15 cellular contexts compared by ENCODE assay signal in genomic region chr16:80990577-80990976, GRCh38. TPM values are rescaled to one million over a fixed set of nuclear protein-coding genes. Genes with fewer than 3 reads are reported as not detected.
DNase-seq lines count a peak whose midpoint lies in the region; ATAC-seq and TF ChIP-seq lines count a peak whose summit lies in the region.
"Had no signal": no experiment of that assay in that cellular context is flagged by ENCODE, and none has a peak within 500 bp of the region (broad histone marks: within the 10 kb centered on the region; RNA-seq: fewer than 3 reads in every experiment).

No MANE protein-coding gene starts in this region.

- no peak overlapping the region for H2AFZ ChIP-seq in IMR-90 (replicated peaks; ENCODE audit: low read length, poor library complexity)
- H2AFZ ChIP-seq: GM23338 had no signal

- H3K27me3 ChIP-seq in IMR-90 (ENCODE audit: control insufficient read depth, insufficient read depth, low read length), result no peaks in the 10 kb centered on the region
- H3K27me3 ChIP-seq: BE2C had no signal

- POLR2A ChIA-PET in IMR-90 (lab: Charles Lee; ENCODE audit: unreplicated experiment), result no interaction called here

- H3K4me3 ChIP-seq in IMR-90 (ENCODE audit: insufficient read depth, low read depth, low read length), result no peak overlapping the region
- H3K4me3 ChIP-seq: GM23338, K562 had no signal

- no peak overlapping the region for H3K14ac ChIP-seq in IMR-90 (replicated peaks; ENCODE audit: low read depth, low read length)

- peaks cover 29% of the 10 kb centered on the region for H3K36me3 Mint-ChIP-seq in nephron progenitor cell (ENCODE audit: low read depth)

- H4K5ac ChIP-seq in IMR-90 (ENCODE audit: low read depth, low read length), result no peak overlapping the region

- CTCF ChIA-PET in IMR-90 (lab: Yijun Ruan, JAX), result interaction anchor here (0.7 kb wide), 1 partner anchor 14 kb away, joined by 3 read pairs; no protein-coding TSS in a partner anchor

- TF ChIP-seq POLR2A in IMR-90 (IDR thresholded peaks at IDR 0.05; ENCODE audit: low read depth, low read length), result no peak

- no peak overlapping the region for H3K9ac ChIP-seq in IMR-90 (ENCODE audit: low read depth, low read length)

- peak overlapping the region; percentile 79 for H3K27ac Mint-ChIP-seq in nephron progenitor cell
- H3K27ac Mint-ChIP-seq: CD4-positive, alpha-beta T cell; GM23338 had no signal

- H3K56ac ChIP-seq in IMR-90 (ENCODE audit: extremely low read depth, insufficient read depth, low read length), result no peak overlapping the region

- no peak overlapping the region for H3K18ac ChIP-seq in IMR-90 (ENCODE audit: low read depth, low read length)

- H3K36me3 ChIP-seq in IMR-90 (ENCODE audit: control insufficient read depth, insufficient read depth, low read length), result no peaks in the 10 kb centered on the region; the same call in 1 of the 2 replicates
- H3K36me3 ChIP-seq: BE2C had no signal

- no TSS peak for BruUV-seq in IMR-90 (replicated peaks; lab: Mats Ljungman, UMichigan)

- no peak overlapping the region for H2AK5ac ChIP-seq in IMR-90 (ENCODE audit: low read depth, low read length)

- H2BK5ac ChIP-seq in IMR-90 (ENCODE audit: low read depth, low read length, poor library complexity, severe bottlenecking), result no peak overlapping the region

- H2BK120ac ChIP-seq in IMR-90 (ENCODE audit: low read depth, low read length), result no peak overlapping the region

- no peaks in the 10 kb centered on the region for H3K9me3 ChIP-seq in IMR-90 (ENCODE audit: control insufficient read depth, insufficient read depth, low read length)
- H3K9me3 ChIP-seq: BE2C, Caco-2 had no signal

- dilution Hi-C loops in IMR-90 (cut with HindIII; ENCODE audit: low sequenced_read_pairs, unreplicated experiment), result no loop called here

- no peak overlapping the region for H3K4ac ChIP-seq in IMR-90 (ENCODE audit: low read depth, low read length)

- intact Hi-C loops in IMR-90 (cut with micrococcal nuclease), result no loop called here

- no peak overlapping the region for H4K8ac ChIP-seq in IMR-90 (ENCODE audit: low read depth in 2 of 2, low read length in 2 of 2)

- peaks cover 2% of the 10 kb centered on the region; the same call in 1 of the 2 replicates for H3K9me1 ChIP-seq in IMR-90 (ENCODE audit: insufficient read depth, low read length)

- H3K79me1 ChIP-seq in IMR-90 (ENCODE audit: low read depth in 1 of 2, low read length in 2 of 2), result peaks cover 42 to 58% of the 10 kb centered on the region in 2 experiments

- no peaks in the 10 kb centered on the region for H3K27me3 Mint-ChIP-seq in nephron progenitor cell (ENCODE audit: low read depth, poor library complexity)
- H3K27me3 Mint-ChIP-seq: CD4-positive, alpha-beta T cell had no signal

- no peak overlapping the region for H2AK9ac ChIP-seq in IMR-90 (replicated peaks; ENCODE audit: low read depth, low read length, poor library complexity)

- H4K91ac ChIP-seq in IMR-90 (ENCODE audit: insufficient read depth, low read depth, low read length), result no peak overlapping the region

- in situ Hi-C loops in IMR-90 (cut with MboI; ENCODE audit: low sequenced_read_pairs), result no loop called here

- 100% methylated on average over 1 of the region's 3 CpGs; no CpG with 5 or more reads in 1 of the 2 experiments for WGBS in IMR-90 (ENCODE audit: extremely low coverage in 2 of 2, insufficient read length in 1 of 2), 2 experiments

- ATAC-seq in IMR-90 (ENCODE audit: low read depth), result no peak
- ATAC-seq: GM23338, K562 had no signal

- no peak for DNase-seq in IMR-90
- DNase-seq in kidney tubule cell (ENCODE audit: low spot score), result peak; percentile 37
- DNase-seq in nephron progenitor cell, result no peak
- DNase-seq in HPDE6-E6E7 (ENCODE audit: extremely low spot score), result no peak
- no peak for DNase-seq in AG08396 (ENCODE audit: low spot score)
- no peak for DNase-seq in activated T-cell treated with anti-CD3 and anti-CD28 coated beads, Interleukin-2, amount 50 U/mL, for 1 hour
- DNase-seq: BE2C; C1 segment of cervical spinal cord; Caco-2; CD4-positive, alpha-beta T cell; GDM1; HCEC 1CT had no signal

- no peak overlapping the region for H3K4me2 ChIP-seq in IMR-90 (ENCODE audit: low read depth, low read length)
- H3K4me2 ChIP-seq: GM23338 had no signal

- H3K23ac ChIP-seq in IMR-90 (ENCODE audit: low read depth, low read length), result no peak overlapping the region

- H2BK15ac ChIP-seq in IMR-90 (ENCODE audit: low read depth, low read length), result no peak overlapping the region

- H3K27ac ChIP-seq in C4-2B, result peak overlapping the region; percentile 95
- peak overlapping the region; percentile 32; the same call in 1 of the 2 replicates for H3K27ac ChIP-seq in IMR-90 (ENCODE audit: insufficient read depth, low read length)

- TF ChIP-seq RAD21 in IMR-90 (IDR thresholded peaks at IDR 0.05; ENCODE audit: low read length), result no peak

- H3K9me3 Mint-ChIP-seq in nephron progenitor cell, result no peaks in the 10 kb centered on the region
- H3K9me3 Mint-ChIP-seq: CD4-positive, alpha-beta T cell; GM23338 had no signal

- peaks cover 13% of the 10 kb centered on the region for H3K4me1 ChIP-seq in IMR-90 (ENCODE audit: control insufficient read depth, insufficient read depth, low read length)
- H3K4me1 ChIP-seq: BE2C had no signal

- H3K4me1 Mint-ChIP-seq in nephron progenitor cell, result peaks cover 59% of the 10 kb centered on the region

- TF ChIP-seq CTCF in C4-2B (conservative IDR thresholded peaks at IDR 0.05) (no peak), IMR-90 (conservative IDR thresholded peaks at IDR 0.05; ENCODE audit: low read depth, low read length) (no peak), nephron progenitor cell (IDR thresholded peaks at IDR 0.05) (no peak)

- no peaks in the 10 kb centered on the region for H4K20me1 ChIP-seq in IMR-90 (ENCODE audit: insufficient read depth, low read length)

- H2BK20ac ChIP-seq in IMR-90 (ENCODE audit: low read depth, low read length), result no peak overlapping the region

- no peak overlapping the region for H3K4me3 Mint-ChIP-seq in nephron progenitor cell
- H3K4me3 Mint-ChIP-seq: CD4-positive, alpha-beta T cell; GM23338 had no signal

TF ChIP-seq in IMR-90, 13 proteins besides CTCF, POLR2A, EP300 and RAD21:
- TF ChIP-seq NFE2L2 (IDR thresholded peaks at IDR 0.05; ENCODE audit: low read depth, low read length) (no peak), MAFK (IDR thresholded peaks at IDR 0.05; ENCODE audit: low read depth, low read length) (no peak), RCOR1 (IDR thresholded peaks at IDR 0.05; ENCODE audit: insufficient replicate concordance, low read length) (no peak), MAZ (IDR thresholded peaks at IDR 0.05; ENCODE audit: borderline replicate concordance, low read depth, low read length) (no peak), BHLHE40 (IDR thresholded peaks at IDR 0.05; ENCODE audit: low read depth, low read length) (no peak), CEBPB (IDR thresholded peaks at IDR 0.05; ENCODE audit: low read depth, low read length) (no peak), USF2 (IDR thresholded peaks at IDR 0.05; ENCODE audit: low read depth, low read length) (no peak), FOS (IDR thresholded peaks at IDR 0.05; ENCODE audit: low read depth, low read length) (no peak), CHD1 (IDR thresholded peaks at IDR 0.05; ENCODE audit: low read depth, low read length) (no peak), MXI1 (IDR thresholded peaks at IDR 0.05; ENCODE audit: borderline replicate concordance, low read depth, low read length) (no peak), SMC3 (IDR thresholded peaks at IDR 0.05; ENCODE audit: low read depth, low read length) (no peak), RFX5 (IDR thresholded peaks at IDR 0.05; ENCODE audit: low read depth, low read length) (no peak)
- TF ChIP-seq, protein P1, sequence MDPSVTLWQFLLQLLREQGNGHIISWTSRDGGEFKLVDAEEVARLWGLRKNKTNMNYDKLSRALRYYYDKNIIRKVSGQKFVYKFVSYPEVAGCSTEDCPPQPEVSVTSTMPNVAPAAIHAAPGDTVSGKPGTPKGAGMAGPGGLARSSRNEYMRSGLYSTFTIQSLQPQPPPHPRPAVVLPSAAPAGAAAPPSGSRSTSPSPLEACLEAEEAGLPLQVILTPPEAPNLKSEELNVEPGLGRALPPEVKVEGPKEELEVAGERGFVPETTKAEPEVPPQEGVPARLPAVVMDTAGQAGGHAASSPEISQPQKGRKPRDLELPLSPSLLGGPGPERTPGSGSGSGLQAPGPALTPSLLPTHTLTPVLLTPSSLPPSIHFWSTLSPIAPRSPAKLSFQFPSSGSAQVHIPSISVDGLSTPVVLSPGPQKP (IDR thresholded peaks at IDR 0.05; ENCODE audit: borderline replicate concordance, low read depth, low read length), result no peak

RNA-seq across cellular contexts. Expression of gene CMC2, which starts 16.1 kb away (rescaled TPM):
- total RNA-seq in IMR-90 (2012; rRNA removed), result 57.0 and 81.4 TPM in 2 replicates
- polyA plus RNA-seq in IMR-90 (2012; rRNA removed), result 104 and 108 TPM in 2 replicates
- 75.5 and 109 TPM in 2 replicates for polyA plus RNA-seq in IMR-90 (2012; cell fraction: cytosol; rRNA removed)
- 19.9 and 36.3 TPM in 2 replicates for polyA plus RNA-seq in IMR-90 (2012; cell fraction: nucleus; rRNA removed; ENCODE audit: low replicate concordance)

RNA-seq across cellular contexts. Expression of gene CENPN, which starts 16.4 kb away (rescaled TPM):
- 22.8 and 34.4 TPM in 2 replicates for total RNA-seq in IMR-90 (2012; rRNA removed)
- 20.5 and 37.4 TPM in 2 replicates for polyA plus RNA-seq in IMR-90 (2012; rRNA removed)
- 3.3 and 7.3 TPM in 2 replicates for polyA plus RNA-seq in IMR-90 (2012; cell fraction: cytosol; rRNA removed)
- 4.6 and 6.2 TPM in 2 replicates for polyA plus RNA-seq in IMR-90 (2012; cell fraction: nucleus; rRNA removed; ENCODE audit: low replicate concordance)

RNA-seq across cellular contexts. Expression of gene ATMIN, which starts 45.1 kb away (rescaled TPM):
- 38.9 and 45.9 TPM in 2 replicates for total RNA-seq in IMR-90 (2012; rRNA removed)
- polyA plus RNA-seq in IMR-90 (2012; rRNA removed), result 13.5 and 15.8 TPM in 2 replicates
- polyA plus RNA-seq in IMR-90 (2012; cell fraction: cytosol; rRNA removed), result 5.0 and 5.6 TPM in 2 replicates
- 1.9 and 13.6 TPM in 2 replicates for polyA plus RNA-seq in IMR-90 (2012; cell fraction: nucleus; rRNA removed; ENCODE audit: low replicate concordance)
